ENCODE assay signal across 8 cellular contexts in the genomic region with DNA sequence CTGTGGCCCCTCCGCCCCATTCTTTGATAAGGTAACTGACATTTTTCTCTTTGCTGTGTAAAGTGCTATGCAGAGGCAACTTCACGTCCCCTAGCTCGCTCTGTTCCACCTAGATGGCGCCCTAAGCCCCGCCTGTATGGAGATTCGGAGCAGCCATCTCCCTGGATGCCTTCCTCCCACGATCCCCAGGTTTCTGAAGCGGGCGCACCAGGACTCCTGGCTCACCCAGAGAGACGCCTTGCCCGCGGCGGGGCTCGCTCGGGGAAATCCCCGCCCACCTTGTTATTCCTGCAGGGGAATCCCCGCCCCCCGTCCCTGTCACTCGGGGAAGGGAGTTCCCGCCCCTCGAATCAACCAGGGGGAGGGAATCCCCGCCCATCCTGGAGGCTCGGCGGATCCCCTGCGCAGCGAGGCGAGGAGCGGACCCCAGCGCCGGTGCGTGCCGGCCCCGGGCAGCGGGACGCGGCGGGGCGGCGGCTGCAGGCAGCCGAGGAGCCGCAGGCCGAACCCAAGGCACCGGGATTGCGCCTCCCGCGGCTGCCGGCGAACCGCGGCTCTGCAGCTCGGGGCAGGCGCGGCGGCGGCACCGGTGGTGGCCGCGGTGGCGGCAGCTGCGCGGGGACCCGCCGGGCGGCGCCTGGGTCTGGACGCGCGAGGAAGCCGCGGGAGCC. TPM values are rescaled to one million over a fixed set of nuclear protein-coding genes. Genes with fewer than 3 reads are reported as not detected.
DNase-seq lines count a peak whose midpoint lies in the region; ATAC-seq and TF ChIP-seq lines count a peak whose summit lies in the region.

PDZD2 (plus strand) TSS at position 384 of the 671 bp plus-strand sequence.

- peaks cover 34% of the 10 kb centered on the region for H3K27me3 ChIP-seq in AG04450 (ENCODE audit: control insufficient read depth, insufficient read depth, low read length)
- H3K27me3 ChIP-seq in right lobe of liver: no peaks in the 10 kb centered on the region

- TF ChIP-seq CTCF in AG04450 (IDR thresholded peaks at IDR 0.05; ENCODE audit: low read depth, low read length): peak; percentile 49
- peak in 3 of 4 donors; percentile 22 to 43 (median 37) for TF ChIP-seq CTCF in right lobe of liver (IDR thresholded peaks at IDR 0.05)

- no peaks in the 10 kb centered on the region for H3K9me3 ChIP-seq in AG04450 (ENCODE audit: control insufficient read depth, insufficient read depth, low read length)
- H3K9me3 ChIP-seq in right lobe of liver: no peaks in the 10 kb centered on the region

- H3K27ac Mint-ChIP-seq in activated CD4-positive, alpha-beta T cell treated with anti-CD3 and anti-CD28 coated beads, Interleukin-2, amount 10 ng/mL, durations not matched to agents 7 days and 5 days: no peak within 1 kb of the TSS

- H3K36me3 Mint-ChIP-seq in activated CD4-positive, alpha-beta T cell treated with anti-CD3 and anti-CD28 coated beads, Interleukin-2, amount 10 ng/mL, durations not matched to agents 7 days and 5 days (ENCODE audit: low read depth): no peaks in the 10 kb centered on the region

- POLR2A ChIA-PET in AG04450 (lab: Yijun Ruan, JAX): no interaction called here
- POLR2A ChIA-PET in activated CD4-positive, alpha-beta T cell treated with anti-CD3 and anti-CD28 coated beads, Interleukin-2, amount 10 ng/mL, durations not matched to agents 7 days and 5 days (lab: Charles Lee): no interaction called here

- peaks cover 23% of the 10 kb centered on the region for H3K27me3 Mint-ChIP-seq in activated CD4-positive, alpha-beta T cell treated with anti-CD3 and anti-CD28 coated beads, Interleukin-2, amount 10 ng/mL, durations not matched to agents 7 days and 5 days

- CTCF ChIA-PET in AG04450 (lab: Charles Lee): interaction anchor here (0.6 to 1.9 kb wide), 6 partner anchors 13 to 438 kb away, joined by 3 to 10 read pairs (median 6); no protein-coding TSS in a partner anchor
- CTCF ChIA-PET in activated CD4-positive, alpha-beta T cell treated with anti-CD3 and anti-CD28 coated beads, Interleukin-2, amount 10 ng/mL, durations not matched to agents 7 days and 5 days (lab: Charles Lee): interaction anchor here (0.8 to 2.2 kb wide), 3 partner anchors 10 to 438 kb away, joined by 3 to 5 read pairs (median 3); no protein-coding TSS in a partner anchor

- no peak within 1 kb of the TSS for H3K27ac ChIP-seq in AG04450 (ENCODE audit: low read depth, low read length)
- no peak within 1 kb of the TSS for H3K27ac ChIP-seq in right lobe of liver

- intact Hi-C loops in right lobe of liver (cut with DNase I): no loop called here

- under 1% methylated on average over 13 of the region's 70 CpGs for WGBS in right lobe of liver (ENCODE audit: insufficient coverage, low coverage, low lambda C conversion rate, missing lambda C conversion rate)

- H3K4me3 Mint-ChIP-seq in activated CD4-positive, alpha-beta T cell treated with anti-CD3 and anti-CD28 coated beads, Interleukin-2, amount 10 ng/mL, durations not matched to agents 7 days and 5 days: peak within 1 kb of the TSS; percentile 79

- ATAC-seq in GM18907 (IDR thresholded peaks at IDR 0.05; ENCODE audit: unreplicated experiment) (peak; percentile 82), HG03159 (IDR thresholded peaks at IDR 0.05; ENCODE audit: unreplicated experiment) (peak; percentile 79), right lobe of liver (peak; percentile 86 to 91 (median 90))

- H3K4me1 ChIP-seq in right lobe of liver: no peaks in the 10 kb centered on the region

- peaks cover 4% of the 10 kb centered on the region for H3K4me1 Mint-ChIP-seq in activated CD4-positive, alpha-beta T cell treated with anti-CD3 and anti-CD28 coated beads, Interleukin-2, amount 10 ng/mL, durations not matched to agents 7 days and 5 days

- peak; percentile 4 for DNase-seq in AG04450 (ENCODE audit: low read depth, low spot score)
- peak; percentile 71 for DNase-seq in NCI-H510A (lab: John Stamatoyannopoulos, UW)
- peak; percentile 61 for DNase-seq in activated CD4-positive, alpha-beta T cell treated with anti-CD3 and anti-CD28 coated beads, Interleukin-2, amount 10 ng/mL, durations not matched to agents 7 days and 5 days
- peak; percentile 64 for DNase-seq in dermis blood vessel endothelial cell
- peak; percentile 73 to 81 (median 74) for DNase-seq in right lobe of liver
- DNase-seq in stimulated activated CD4-positive, alpha-beta T cell treated with anti-CD3 and anti-CD28 coated beads, Interleukin-4, amount 100 ng/mL, for 4 hours: peak; percentile 78 to 86

- H3K4me3 ChIP-seq in AG04450 (ENCODE audit: low read depth, low read length) (peak within 1 kb of the TSS; percentile 60), right lobe of liver (peak within 1 kb of the TSS; percentile 56 to 70 (median 62))

- no peak for TF ChIP-seq POLR2A in right lobe of liver (IDR thresholded peaks at IDR 0.05)

- no peaks in the 10 kb centered on the region for H3K36me3 ChIP-seq in right lobe of liver

- no peaks in the 10 kb centered on the region for H3K9me3 Mint-ChIP-seq in activated CD4-positive, alpha-beta T cell treated with anti-CD3 and anti-CD28 coated beads, Interleukin-2, amount 10 ng/mL, durations not matched to agents 7 days and 5 days

RNA-seq across cellular contexts. Expression of gene PDZD2, which starts in this region (rescaled TPM):
- 0.26 and 0.40 TPM in 2 replicates for polyA plus RNA-seq in AG04450 (2011; rRNA removed)
- 0.35 and 0.41 TPM in 2 replicates for polyA minus RNA-seq in AG04450 (2011; rRNA and poly(A)+ RNA removed)
- not detected for total RNA-seq in activated CD4-positive, alpha-beta T cell treated with anti-CD3 and anti-CD28 coated beads, Interleukin-2, amount 10 ng/mL, durations not matched to agents 7 days and 5 days
- total RNA-seq in dermis blood vessel endothelial cell (2.6 and 6.6 TPM in 2 replicates), right lobe of liver (1 to 10 TPM in 2 of 6 experiments, under 1 TPM in 4; 0.43 to 1.9 (median 0.88) TPM)

Comparison
In these comparisons a context has a peak if more than half of its experiments do, and no peak if none do; other contexts are left out.
1. Peak in DNase-seq and H3K4me3 ChIP-seq in AG04450; RNA of the gene not detected or under 1 TPM.
2. Peak in DNase-seq in activated CD4-positive, alpha-beta T cell treated with anti-CD3 and anti-CD28 coated beads, Interleukin-2, amount 10 ng/mL, durations not matched to agents 7 days and 5 days; RNA of the gene not detected or under 1 TPM.
3. DNase-seq: peak in every context shown above with its lines; median percentile 82 in stimulated activated CD4-positive, alpha-beta T cell treated with anti-CD3 and anti-CD28 coated beads, Interleukin-4, amount 100 ng/mL, for 4 hours; 74 in right lobe of liver; 71 in NCI-H510A; 64 in dermis blood vessel endothelial cell; 61 in activated CD4-positive, alpha-beta T cell treated with anti-CD3 and anti-CD28 coated beads, Interleukin-2, amount 10 ng/mL, durations not matched to agents 7 days and 5 days; 4 in AG04450.